In the genomic region with DNA sequence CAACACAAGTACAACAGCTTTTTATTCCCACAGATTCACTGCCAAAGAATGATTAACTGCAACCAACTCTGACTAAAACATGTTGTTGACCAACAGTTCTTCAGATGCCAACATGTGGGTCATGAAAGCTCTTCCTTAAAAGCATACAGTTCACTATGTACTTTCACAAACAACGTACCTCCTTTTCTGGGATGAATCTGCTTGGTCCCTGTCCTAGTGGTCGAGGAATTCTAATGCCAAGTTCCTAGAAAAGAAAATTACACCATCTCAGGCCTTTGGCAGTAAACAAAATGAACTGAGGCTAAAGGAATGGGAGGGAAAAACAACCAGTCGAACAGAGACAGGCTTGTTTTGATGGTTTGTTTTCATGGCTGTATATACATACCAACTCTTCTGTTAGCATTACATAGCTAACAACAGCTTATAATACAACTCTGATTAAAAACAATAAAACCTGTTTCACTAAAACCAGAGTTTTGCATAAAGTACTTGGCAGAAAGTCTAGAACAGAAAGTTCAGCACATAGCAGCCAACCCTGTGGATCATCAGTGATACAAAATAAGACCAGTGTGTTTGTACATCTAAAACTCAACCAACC, we compare ENCODE assay signal across 11 cellular contexts.
DNase-seq lines count a peak whose midpoint lies in the region; ATAC-seq, FAIRE-seq and TF ChIP-seq lines count a peak whose summit lies in the region.
"Had no signal": no experiment of that assay in that cellular context is flagged by ENCODE, and none has a peak within 500 bp of the region (broad histone marks: within the 10 kb centered on the region; RNA-seq: fewer than 3 reads in every experiment).

No MANE protein-coding gene starts in this region.

- H3K4me1 Mint-ChIP-seq in CD4-positive, alpha-beta T cell (ENCODE audit: low read depth): peaks cover 61% of the 10 kb centered on the region

- 5 to 10% methylated on average over 3 of the region's 3 CpGs for WGBS in pancreas, 2 donors

- no peak overlapping the region for H3K27ac Mint-ChIP-seq in CD4-positive, alpha-beta T cell

- H3K36me3 Mint-ChIP-seq in CD4-positive, alpha-beta T cell (ENCODE audit: low read depth): peaks cover 47% of the 10 kb centered on the region

- no peaks in the 10 kb centered on the region for H3K9me3 ChIP-seq in adipocyte (ENCODE audit: control insufficient read depth, low read length)
- H3K9me3 ChIP-seq in pancreas: no peaks in the 10 kb centered on the region
- H3K9me3 ChIP-seq in CD4-positive, alpha-beta T cell (ENCODE audit: control insufficient read depth, low read length): no peaks in the 10 kb centered on the region

- TF ChIP-seq CTCF in AG09309 (IDR thresholded peaks at IDR 0.05; ENCODE audit: control insufficient read depth, insufficient read depth, low read depth, low read length, missing control alignments) (no peak), pancreas (IDR thresholded peaks at IDR 0.05) (no peak)
- no peak for TF ChIP-seq CTCF in CD4-positive, alpha-beta T cell (IDR thresholded peaks at IDR 0.05)

- H3K4me3 Mint-ChIP-seq in CD4-positive, alpha-beta T cell: no peak overlapping the region

- no peaks in the 10 kb centered on the region for H3K27me3 ChIP-seq in adipocyte (replicated peaks; ENCODE audit: control insufficient read depth, insufficient read depth, low read length)
- no peaks in the 10 kb centered on the region for H3K27me3 ChIP-seq in pancreas
- no peaks in the 10 kb centered on the region for H3K27me3 ChIP-seq in CD4-positive, alpha-beta T cell (ENCODE audit: control insufficient read depth, insufficient read depth, low read length)

- peak; percentile 70 to 82 (median 78) for ATAC-seq in pancreas
- no peak for ATAC-seq in CD4-positive, alpha-beta T cell (ENCODE audit: poor library complexity)

- H3K4me3 ChIP-seq in AG09309 (ENCODE audit: control insufficient read depth, low read depth, low read length): no peak overlapping the region
- H3K4me3 ChIP-seq in adipocyte (ENCODE audit: low read length): peak overlapping the region; percentile 45
- H3K4me3 ChIP-seq in pancreas: peak overlapping the region in 1 of 4 donors; percentile 4

- H3K9me3 Mint-ChIP-seq in CD4-positive, alpha-beta T cell: no peaks in the 10 kb centered on the region

- H3K36me3 ChIP-seq in adipocyte (ENCODE audit: control insufficient read depth, insufficient read depth, low read length, severe bottlenecking) (peaks cover 40% of the 10 kb centered on the region), pancreas (peaks cover 0 to 4% (median 4%) of the 10 kb centered on the region in 3 donors)

- CTCF ChIA-PET in CD4-positive, alpha-beta T cell (lab: Charles Lee): no interaction called here

- peaks cover 54% of the 10 kb centered on the region for H3K4me1 ChIP-seq in adipocyte (ENCODE audit: control insufficient read depth, insufficient read depth, low read length)
- peaks cover 30 to 77% (median 49%) of the 10 kb centered on the region in 3 donors for H3K4me1 ChIP-seq in pancreas

- H3K27me3 Mint-ChIP-seq in CD4-positive, alpha-beta T cell: no peaks in the 10 kb centered on the region

- POLR2A ChIA-PET in CD4-positive, alpha-beta T cell (lab: Charles Lee): interaction anchor here (0.8 to 1.1 kb wide), 2 partner anchors 49 to 71 kb away, joined by 3 read pairs; no protein-coding TSS in a partner anchor

- no peak for FAIRE-seq in pancreas (lab: Jason Lieb, UNC)
- FAIRE-seq: endometrium, GM18507 had no signal

- DNase-seq in AG09309 (ENCODE audit: low read depth) (peak; percentile 18), adipocyte (ENCODE audit: low read depth) (peak; percentile 79), foreskin melanocyte (peak; percentile 48), pancreas (no peak), RKO (ENCODE audit: low spot score) (no peak)
- no peak for DNase-seq in CD4-positive, alpha-beta T cell
- DNase-seq in activated naive CD4-positive, alpha-beta T cell treated with Interleukin-2 at 50 U/mL for 16 hours: no peak
- no peak for DNase-seq in effector CD8-positive, alpha-beta T cell (lab: John Stamatoyannopoulos, UW)
- DNase-seq: AML-193 had no signal

- intact Hi-C loops in pancreas (cut with DNase I): no loop called here
- intact Hi-C loops in CD4-positive, alpha-beta T cell (cut with DNase I, micrococcal nuclease): loop anchor here in 1 of 2 experiments (10.0 kb wide), 1 partner anchor 693 kb away; the partner anchor contains the start of genes AK9 and FIG4

- peak overlapping the region; percentile 44 for H3K9ac ChIP-seq in adipocyte (ENCODE audit: low read length)

- peak overlapping the region; percentile 65 to 83 (median 76) for H3K27ac ChIP-seq in pancreas
- no peak overlapping the region for H3K27ac ChIP-seq in CD4-positive, alpha-beta T cell (ENCODE audit: low read depth, low read length)

Comparison
In these comparisons a context has a peak if more than half of its experiments do, and no peak if none do; other contexts are left out.
1. DNase-seq: peak in AG09309 (single experiment), adipocyte (single experiment) and foreskin melanocyte (single experiment); none in pancreas (0 of 6), RKO (single experiment), CD4-positive, alpha-beta T cell (0 of 10), activated naive CD4-positive, alpha-beta T cell treated with Interleukin-2 at 50 U/mL for 16 hours (single experiment) and effector CD8-positive, alpha-beta T cell (single experiment).